In the genomic region with DNA sequence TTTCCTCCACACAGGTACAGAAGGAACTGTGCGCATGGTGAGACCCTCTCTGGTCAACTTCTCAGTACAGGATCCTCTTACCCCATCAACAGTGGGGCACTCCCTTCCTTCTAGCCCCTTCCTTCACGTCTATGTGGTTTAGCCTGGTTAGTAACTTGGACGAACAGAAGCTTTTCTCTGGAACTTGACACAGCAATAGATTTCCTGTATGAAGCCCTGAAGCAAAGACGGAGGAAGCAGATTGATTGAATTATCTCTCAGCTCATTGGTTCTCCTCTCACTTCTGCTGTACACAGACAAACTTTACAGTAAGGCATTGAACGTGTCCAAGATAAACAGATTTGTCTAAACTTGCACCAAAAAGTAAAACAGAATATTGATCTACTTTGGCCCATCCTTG, we compare ENCODE assay signal across 14 cellular contexts. TPM values are rescaled to one million over a fixed set of nuclear protein-coding genes. Genes with fewer than 3 reads are reported as not detected.
DNase-seq lines count a peak whose midpoint lies in the region; ATAC-seq, FAIRE-seq and TF ChIP-seq lines count a peak whose summit lies in the region.
"Had no signal": no experiment of that assay in that cellular context is flagged by ENCODE, and none has a peak within 500 bp of the region (broad histone marks: within the 10 kb centered on the region; RNA-seq: fewer than 3 reads in every experiment).

A gene with protein sequence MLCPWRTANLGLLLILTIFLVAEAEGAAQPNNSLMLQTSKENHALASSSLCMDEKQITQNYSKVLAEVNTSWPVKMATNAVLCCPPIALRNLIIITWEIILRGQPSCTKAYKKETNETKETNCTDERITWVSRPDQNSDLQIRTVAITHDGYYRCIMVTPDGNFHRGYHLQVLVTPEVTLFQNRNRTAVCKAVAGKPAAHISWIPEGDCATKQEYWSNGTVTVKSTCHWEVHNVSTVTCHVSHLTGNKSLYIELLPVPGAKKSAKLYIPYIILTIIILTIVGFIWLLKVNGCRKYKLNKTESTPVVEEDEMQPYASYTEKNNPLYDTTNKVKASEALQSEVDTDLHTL (minus strand): TSS at position 210 of the 400 bp plus-strand sequence. CDS start 246 bp downstream, outside the sequence.

- H3K4me1 Mint-ChIP-seq in activated CD8-positive, alpha-beta memory T cell treated with anti-CD3 and anti-CD28 coated beads, Interleukin-2, amount 10 ng/mL, durations not matched to agents 7 days and 5 days: peaks cover 65% of the 10 kb centered on the region
- peaks cover 86% of the 10 kb centered on the region for H3K4me1 Mint-ChIP-seq in stimulated activated naive CD8-positive, alpha-beta T cell treated with anti-CD3 and anti-CD28 coated beads, Interleukin-15, amount 100 ng/mL, for 72 hours

- peak; percentile 50 for ATAC-seq in activated CD8-positive, alpha-beta memory T cell treated with anti-CD3 and anti-CD28 coated beads, Interleukin-2, amount 10 ng/mL, durations not matched to agents 7 days and 5 days
- ATAC-seq in heart left ventricle: peak in 3 of 4 donors; percentile 38 to 71 (median 63)
- ATAC-seq in stimulated activated naive CD8-positive, alpha-beta T cell treated with anti-CD3 and anti-CD28 coated beads, Interleukin-15, amount 100 ng/mL, for 72 hours: no peak

- H4K20me1 ChIP-seq in hepatocyte (ENCODE audit: insufficient read depth, poor library complexity, severe bottlenecking): no peaks in the 10 kb centered on the region

- H3K36me3 ChIP-seq in heart left ventricle: no peaks in the 10 kb centered on the region
- H3K36me3 ChIP-seq in hepatocyte (replicated peaks; ENCODE audit: insufficient read depth, low read depth): no peaks in the 10 kb centered on the region
- H3K36me3 ChIP-seq: cardiac muscle cell had no signal

- H3K27me3 Mint-ChIP-seq in activated CD8-positive, alpha-beta memory T cell treated with anti-CD3 and anti-CD28 coated beads, Interleukin-2, amount 10 ng/mL, durations not matched to agents 7 days and 5 days: no peaks in the 10 kb centered on the region
- no peaks in the 10 kb centered on the region for H3K27me3 Mint-ChIP-seq in stimulated activated naive CD8-positive, alpha-beta T cell treated with anti-CD3 and anti-CD28 coated beads, Interleukin-15, amount 100 ng/mL, for 72 hours

- H3K79me2 ChIP-seq in hepatocyte: no peaks in the 10 kb centered on the region

- no peak for DNase-seq in activated CD8-positive, alpha-beta memory T cell treated with anti-CD3 and anti-CD28 coated beads, Interleukin-2, amount 10 ng/mL, durations not matched to agents 7 days and 5 days
- DNase-seq in activated CD8-positive, alpha-beta memory T cell treated with anti-CD3 and anti-CD28 coated beads, Interleukin-2, amount 50 U/mL, for 48 hours: no peak
- DNase-seq in UCSD-AML1 (lab: John Stamatoyannopoulos, UW; ENCODE audit: unreplicated experiment): peak; percentile 17
- DNase-seq in heart left ventricle: no peak
- DNase-seq in stimulated activated naive CD8-positive, alpha-beta T cell treated with anti-CD3 and anti-CD28 coated beads, Interleukin-15, amount 100 ng/mL, for 72 hours: no peak
- no peak for DNase-seq in pons (ENCODE audit: low spot score)
- DNase-seq in urothelium cell line (ENCODE audit: low spot score): no peak
- no peak for DNase-seq in hepatocyte (ENCODE audit: low spot score)
- DNase-seq: activated CD4-positive, alpha-beta T cell treated with anti-CD3 and anti-CD28 coated beads, Interleukin-2, amount 50 U/mL, for 4 hours; GOT3; NCI-H1436; stimulated activated CD4-positive, alpha-beta T cell treated with anti-CD3 and anti-CD28 coated beads, Interleukin-2, amount 100 ng/mL, for 48 hours had no signal

- no peak within 1 kb of the TSS for H3K4me2 ChIP-seq in hepatocyte

- H3K4me3 ChIP-seq in heart left ventricle (peak within 1 kb of the TSS in 7 of 12 donors; percentile 18 to 45 (median 30)), hepatocyte (no peak within 1 kb of the TSS)
- H3K4me3 ChIP-seq: cardiac muscle cell had no signal

- CTCF ChIA-PET in activated CD8-positive, alpha-beta memory T cell treated with anti-CD3 and anti-CD28 coated beads, Interleukin-2, amount 10 ng/mL, durations not matched to agents 7 days and 5 days (lab: Charles Lee): interaction anchor here (0.7 to 6.4 kb wide), 9 partner anchors 16 to 808 kb away, joined by 3 to 73 read pairs (median 6); partner anchors contain the start of gene GTPBP8

- 50 to 56% (median 52%) methylated on average over 5 of the region's 5 CpGs for WGBS in heart left ventricle, 4 donors
- 66% methylated on average over 5 of the region's 5 CpGs for WGBS in hepatocyte (ENCODE audit: low lambda C conversion rate, missing lambda C conversion rate)

- no peak within 1 kb of the TSS for H2AFZ ChIP-seq in hepatocyte

- H3K27me3 ChIP-seq in heart left ventricle (peaks cover 0 to 2% (median 0%) of the 10 kb centered on the region in 9 donors), hepatocyte (peaks cover 6% of the 10 kb centered on the region)
- H3K27me3 ChIP-seq: cardiac muscle cell had no signal

- FAIRE-seq in urothelium cell line (lab: Jason Lieb, UNC): no peak
- FAIRE-seq: frontal cortex had no signal

- H3K9me2 ChIP-seq in hepatocyte (replicated peaks; ENCODE audit: insufficient read depth): no peaks in the 10 kb centered on the region

- H3K4me1 ChIP-seq in heart left ventricle (peaks cover 0 to 23% (median 0%) of the 10 kb centered on the region in 12 donors), hepatocyte (ENCODE audit: insufficient read depth) (no peaks in the 10 kb centered on the region)

- intact Hi-C loops in heart left ventricle (cut with DNase I): loop anchor here (5.0 to 10.0 kb wide), 7 partner anchors 160 to 393 kb away; partner anchors contain the start of gene CCDC80 (in 3 of the 10)

- peak within 1 kb of the TSS; percentile 90 for H3K27ac Mint-ChIP-seq in activated CD8-positive, alpha-beta memory T cell treated with anti-CD3 and anti-CD28 coated beads, Interleukin-2, amount 10 ng/mL, durations not matched to agents 7 days and 5 days
- peak within 1 kb of the TSS; percentile 89 to 94 for H3K27ac Mint-ChIP-seq in stimulated activated naive CD8-positive, alpha-beta T cell treated with anti-CD3 and anti-CD28 coated beads, Interleukin-15, amount 100 ng/mL, for 72 hours

- TF ChIP-seq POLR2A in heart left ventricle (IDR thresholded peaks at IDR 0.05): no peak

- no peaks in the 10 kb centered on the region for H3K9me3 Mint-ChIP-seq in activated CD8-positive, alpha-beta memory T cell treated with anti-CD3 and anti-CD28 coated beads, Interleukin-2, amount 10 ng/mL, durations not matched to agents 7 days and 5 days (ENCODE audit: low read depth)
- H3K9me3 Mint-ChIP-seq in stimulated activated naive CD8-positive, alpha-beta T cell treated with anti-CD3 and anti-CD28 coated beads, Interleukin-15, amount 100 ng/mL, for 72 hours: no peaks in the 10 kb centered on the region

- no peaks in the 10 kb centered on the region for H3K9me3 ChIP-seq in heart left ventricle
- H3K9me3 ChIP-seq in hepatocyte (ENCODE audit: low read depth): no peaks in the 10 kb centered on the region

- H3K4me3 Mint-ChIP-seq in activated CD8-positive, alpha-beta memory T cell treated with anti-CD3 and anti-CD28 coated beads, Interleukin-2, amount 10 ng/mL, durations not matched to agents 7 days and 5 days: peak within 1 kb of the TSS; percentile 87
- peak within 1 kb of the TSS; percentile 85 to 88 for H3K4me3 Mint-ChIP-seq in stimulated activated naive CD8-positive, alpha-beta T cell treated with anti-CD3 and anti-CD28 coated beads, Interleukin-15, amount 100 ng/mL, for 72 hours

- H3K27ac ChIP-seq in heart left ventricle (peak within 1 kb of the TSS in 2 of 12 donors; percentile 25 to 78), hepatocyte (no peak within 1 kb of the TSS)
- H3K27ac ChIP-seq: cardiac muscle cell had no signal

- TF ChIP-seq CTCF in heart left ventricle (IDR thresholded peaks at IDR 0.05): no peak
- TF ChIP-seq CTCF in hepatocyte (IDR thresholded peaks at IDR 0.05; ENCODE audit: poor library complexity): no peak

- H3K36me3 Mint-ChIP-seq in activated CD8-positive, alpha-beta memory T cell treated with anti-CD3 and anti-CD28 coated beads, Interleukin-2, amount 10 ng/mL, durations not matched to agents 7 days and 5 days: peaks cover 12% of the 10 kb centered on the region

RNA-seq across cellular contexts. Expression of the gene that starts here (rescaled TPM):
- 10 to 100 TPM in 1 of 2 experiments, 1 to 10 TPM in 1; 9.5 to 11.7 TPM for total RNA-seq in activated CD8-positive, alpha-beta memory T cell treated with anti-CD3 and anti-CD28 coated beads, Interleukin-2, amount 10 ng/mL, durations not matched to agents 7 days and 5 days
- total RNA-seq in heart left ventricle (1 to 10 TPM in 3 of 9 donors, under 1 TPM in 6; 0.23 to 4.6 (median 0.70) TPM), hepatocyte (0.20 and 0.93 TPM in 2 replicates)
- polyA plus RNA-seq in heart left ventricle (under 1 TPM; 0.08 to 0.19 TPM), hepatocyte (0.45 TPM in 1 of 2 replicates, not detected in the other)
- polyA plus RNA-seq: cardiac muscle cell had no signal
